14 cellular contexts compared by ENCODE assay signal in genomic region chr12:93729934-93730333, GRCh38. TPM values are rescaled to one million over a fixed set of nuclear protein-coding genes. Genes with fewer than 3 reads are reported as not detected.
DNase-seq lines count a peak whose midpoint lies in the region; TF ChIP-seq lines count a peak whose summit lies in the region.
"Had no signal": no experiment of that assay in that cellular context is flagged by ENCODE, and none has a peak within 500 bp of the region (broad histone marks: within the 10 kb centered on the region; RNA-seq: fewer than 3 reads in every experiment).

No MANE protein-coding gene starts in this region.

- WGBS in liver: 64% methylated on average over 3 of the region's 3 CpGs

- CTCF ChIA-PET in MCF 10A (lab: Yijun Ruan, JAX): interaction anchor here (0.6 kb wide), 1 partner anchor 48 kb away, joined by 3 read pairs; no protein-coding TSS in a partner anchor

- peak; percentile 50 for DNase-seq in NCI-H2171 treated with DMSO at 0.1 percent for 48 hours (lab: John Stamatoyannopoulos, UW)
- DNase-seq in NCI-H2171 (lab: John Stamatoyannopoulos, UW): no peak
- DNase-seq in DMS53 treated with DMSO at 0.1 percent for 48 hours (lab: John Stamatoyannopoulos, UW; ENCODE audit: unreplicated experiment): peak; percentile 29
- peak; percentile 83 for DNase-seq in NCI-H69 (lab: John Stamatoyannopoulos, UW)
- no peak for DNase-seq in NCI-H2029 (lab: John Stamatoyannopoulos, UW)
- no peak for DNase-seq in MCF 10A (ENCODE audit: unreplicated experiment)
- DNase-seq in erythroblast (lab: John Stamatoyannopoulos, UW): no peak
- DNase-seq: ACHN; CD4-positive, CD25-positive, alpha-beta regulatory T cell; DMS79 treated with DMSO at 0.1 percent for 48 hours; EL had no signal

- intact Hi-C loops in MCF 10A (cut with micrococcal nuclease): no loop called here

- TF ChIP-seq RAD21 in liver (IDR thresholded peaks at IDR 0.05): peak; percentile 10 to 45

- no peak overlapping the region for H3K9ac ChIP-seq in liver (ENCODE audit: low read depth in 1 of 2, low read length in 2 of 2)
- H3K9ac ChIP-seq: BLaER1 treated with 17β-estradiol and CSF1 and Interleukin-3, amounts not matched to agents 10 nM and 100 nM had no signal

- no peak for TF ChIP-seq POLR2A in erythroblast (IDR thresholded peaks at IDR 0.05; ENCODE audit: low read length)

- H3K4me3 Mint-ChIP-seq in MCF 10A (ENCODE audit: unreplicated experiment): no peak overlapping the region
- H3K4me3 Mint-ChIP-seq: CD4-positive, CD25-positive, alpha-beta regulatory T cell had no signal

- H3K9me3 Mint-ChIP-seq in MCF 10A (ENCODE audit: unreplicated experiment): no peaks in the 10 kb centered on the region
- H3K9me3 Mint-ChIP-seq: CD4-positive, CD25-positive, alpha-beta regulatory T cell had no signal

- no peak overlapping the region for H3K27ac Mint-ChIP-seq in MCF 10A (ENCODE audit: low read depth, unreplicated experiment)
- H3K27ac Mint-ChIP-seq: CD4-positive, CD25-positive, alpha-beta regulatory T cell had no signal

- TF ChIP-seq CTCF in liver (IDR thresholded peaks at IDR 0.05; ENCODE audit: low read depth, low read length, missing input control) (no peak), MCF 10A (IDR thresholded peaks at IDR 0.05; ENCODE audit: unreplicated experiment) (no peak)

- no TSS peak for BruUV-seq in MCF 10A (replicated peaks; lab: Mats Ljungman, UMichigan)

- POLR2A ChIA-PET in MCF 10A (lab: Yijun Ruan, JAX): interaction anchor here (0.6 to 1.3 kb wide), 2 partner anchors 16 to 132 kb away, joined by 3 read pairs; no protein-coding TSS in a partner anchor

- H3K9me3 ChIP-seq in liver (ENCODE audit: control insufficient read depth in 4 of 4, low read length in 3 of 4): no peaks in the 10 kb centered on the region
- H3K9me3 ChIP-seq: BLaER1 treated with 17β-estradiol and CSF1 and Interleukin-3, amounts not matched to agents 10 nM and 100 nM; HAP-1 had no signal

- no peaks in the 10 kb centered on the region for H3K36me3 Mint-ChIP-seq in MCF 10A (ENCODE audit: insufficient read depth, unreplicated experiment)

- H3K4me3 ChIP-seq in liver (ENCODE audit: low read depth in 1 of 3, low read length in 3 of 3): no peak overlapping the region
- H3K4me3 ChIP-seq: BLaER1 treated with 17β-estradiol and CSF1 and Interleukin-3, amounts not matched to agents 10 nM and 100 nM; HAP-1 had no signal

- H3K4me1 Mint-ChIP-seq in MCF 10A (ENCODE audit: insufficient read depth, unreplicated experiment): no peaks in the 10 kb centered on the region

- H3K36me3 ChIP-seq in liver (ENCODE audit: control insufficient read depth in 4 of 4, insufficient read depth in 3 of 4, low read depth in 1 of 4, low read length in 3 of 4): no peaks in the 10 kb centered on the region
- H3K36me3 ChIP-seq: BLaER1 treated with 17β-estradiol and CSF1 and Interleukin-3, amounts not matched to agents 10 nM and 100 nM; HAP-1 had no signal

- H3K27me3 ChIP-seq in liver (ENCODE audit: control insufficient read depth in 4 of 4, insufficient read depth in 4 of 4, low read length in 3 of 4): no peaks in the 10 kb centered on the region
- H3K27me3 ChIP-seq: BLaER1 treated with 17β-estradiol and CSF1 and Interleukin-3, amounts not matched to agents 10 nM and 100 nM had no signal

- peaks cover 10 to 34% (median 26%) of the 10 kb centered on the region in 4 donors for H3K4me1 ChIP-seq in liver (ENCODE audit: control insufficient read depth in 4 of 4, insufficient read depth in 4 of 4, low read length in 3 of 4)
- H3K4me1 ChIP-seq: BLaER1 treated with 17β-estradiol and CSF1 and Interleukin-3, amounts not matched to agents 10 nM and 100 nM had no signal

- no peaks in the 10 kb centered on the region for H3K27me3 Mint-ChIP-seq in MCF 10A (ENCODE audit: insufficient read depth, unreplicated experiment)
- H3K27me3 Mint-ChIP-seq: CD4-positive, CD25-positive, alpha-beta regulatory T cell had no signal

- H3K27ac ChIP-seq in liver (ENCODE audit: low read depth in 1 of 2, low read length in 2 of 2): peak overlapping the region in 1 of 2 donors; percentile 41
- H3K27ac ChIP-seq: BLaER1 treated with 17β-estradiol and CSF1 and Interleukin-3, amounts not matched to agents 10 nM and 100 nM had no signal

TF ChIP-seq in liver, 16 proteins besides CTCF, POLR2A, EP300 and RAD21:
- peak; percentile 11 for TF ChIP-seq HNF4G (IDR thresholded peaks at IDR 0.05)
- peak; percentile 52 for TF ChIP-seq YY1 (IDR thresholded peaks at IDR 0.05)
- peak; percentile 76 to 78 for TF ChIP-seq HNF4A (conservative IDR thresholded peaks at IDR 0.05)
- no peak for TF ChIP-seq EGR1 (IDR thresholded peaks at IDR 0.05; ENCODE audit: low read depth in 2 of 2)
- TF ChIP-seq RXRA (IDR thresholded peaks at IDR 0.05): peak in 1 of 2 donors; percentile 67
- TF ChIP-seq GABPA (IDR thresholded peaks at IDR 0.05 in 1 of 2, conservative IDR thresholded peaks at IDR 0.05 in 1 of 2): no peak
- no peak for TF ChIP-seq TAF1 (conservative IDR thresholded peaks at IDR 0.05)
- TF ChIP-seq ATF3 (IDR thresholded peaks at IDR 0.05): no peak
- peak; percentile 25 for TF ChIP-seq ZBTB33 (IDR thresholded peaks at IDR 0.05)
- TF ChIP-seq JUND (IDR thresholded peaks at IDR 0.05): peak; percentile 12 to 39
- no peak for TF ChIP-seq NR2F2 (IDR thresholded peaks at IDR 0.05)
- peak; percentile 57 for TF ChIP-seq FOXA1 (IDR thresholded peaks at IDR 0.05)
- peak; percentile 49 for TF ChIP-seq MAX (IDR thresholded peaks at IDR 0.05)
- peak; percentile 43 for TF ChIP-seq FOXA2 (IDR thresholded peaks at IDR 0.05)
- TF ChIP-seq REST (IDR thresholded peaks at IDR 0.05): no peak
- TF ChIP-seq SP1 (IDR thresholded peaks at IDR 0.05): peak; percentile 57

RNA-seq across cellular contexts. Expression of gene CRADD, which starts 52.8 kb away (rescaled TPM):
- total RNA-seq in liver (10 to 100 TPM; 19.4 to 48.9 TPM), MCF 10A (2022) (15.4 and 17.1 TPM in 2 replicates)
- polyA plus RNA-seq in liver: 10 to 100 TPM; 27.9 to 31.3 TPM

Comparison
In these comparisons a context has a peak if more than half of its experiments do, and no peak if none do; other contexts are left out.
1. DNase-seq: peak in NCI-H2171 treated with DMSO at 0.1 percent for 48 hours (single experiment), DMS53 treated with DMSO at 0.1 percent for 48 hours (single experiment) and NCI-H69 (single experiment); none in NCI-H2171 (single experiment), NCI-H2029 (single experiment), MCF 10A (single experiment) and erythroblast (0 of 2).